Comparison of ENCODE assay signal across 17 cellular contexts in the genomic region with DNA sequence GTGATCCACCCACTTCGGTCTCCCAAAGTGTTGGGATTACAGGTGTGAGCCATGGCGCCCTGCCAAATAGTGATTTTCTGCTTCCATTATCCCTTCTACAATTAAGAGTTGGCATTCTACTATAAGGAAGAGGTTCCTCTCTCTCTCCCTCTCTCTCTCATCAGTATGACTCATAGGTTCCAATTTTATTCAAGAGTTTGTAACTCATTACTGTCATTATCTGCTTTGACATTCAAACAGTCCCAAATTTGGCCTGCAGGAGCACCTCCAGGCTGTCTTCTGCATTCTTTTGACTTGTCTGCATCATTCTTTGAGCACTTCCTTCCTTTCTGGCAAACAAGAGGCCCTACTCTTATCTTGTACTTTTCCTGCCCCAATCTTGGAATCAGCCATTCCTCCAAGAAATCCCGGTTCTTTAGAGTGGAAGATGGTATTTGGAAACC. TPM values are rescaled to one million over a fixed set of nuclear protein-coding genes. Genes with fewer than 3 reads are reported as not detected.
DNase-seq lines count a peak whose midpoint lies in the region; ATAC-seq and TF ChIP-seq lines count a peak whose summit lies in the region.
"Had no signal": no experiment of that assay in that cellular context is flagged by ENCODE, and none has a peak within 500 bp of the region (broad histone marks: within the 10 kb centered on the region; RNA-seq: fewer than 3 reads in every experiment).

No MANE protein-coding gene starts in this region.

- H3K4me3 ChIP-seq in mesodermal cell (ENCODE audit: extremely low read depth, insufficient read depth, low read length, poor library complexity, severe bottlenecking) (no peak overlapping the region), testis (no peak overlapping the region)
- H3K4me3 ChIP-seq: sigmoid colon, thyroid gland had no signal

- TF ChIP-seq POLR2A in testis (IDR thresholded peaks at IDR 0.05), result no peak

- H3K4me1 ChIP-seq in mesodermal cell (ENCODE audit: control insufficient read depth, insufficient read depth, low read length, poor library complexity, severe bottlenecking) (peaks cover 34% of the 10 kb centered on the region), testis (no peaks in the 10 kb centered on the region)
- H3K4me1 ChIP-seq: sigmoid colon, thyroid gland had no signal

- H3K9me3 ChIP-seq in mesodermal cell (ENCODE audit: control insufficient read depth, low read length), result no peaks in the 10 kb centered on the region
- no peaks in the 10 kb centered on the region for H3K9me3 ChIP-seq in testis
- H3K9me3 ChIP-seq: sigmoid colon, thyroid gland had no signal

- peaks cover 4% of the 10 kb centered on the region for H3K27me3 Mint-ChIP-seq in activated CD4-positive, alpha-beta T cell treated with anti-CD3 and anti-CD28 coated beads for 36 hours

- no peak overlapping the region for H3K4me3 Mint-ChIP-seq in activated CD4-positive, alpha-beta T cell treated with anti-CD3 and anti-CD28 coated beads for 36 hours
- H3K4me3 Mint-ChIP-seq: activated T-cell treated with anti-CD3 and anti-CD28 coated beads, Interleukin-2, amount 50 U/mL, for 4 hours; brain; immature natural killer cell; naive thymus-derived CD8-positive, alpha-beta T cell had no signal

- POLR2A ChIA-PET in activated CD4-positive, alpha-beta T cell treated with anti-CD3 and anti-CD28 coated beads for 36 hours (lab: Charles Lee), result no interaction called here

- intact Hi-C loops in activated CD4-positive, alpha-beta T cell treated with anti-CD3 and anti-CD28 coated beads for 36 hours (cut with DNase I, micrococcal nuclease), result no loop called here
- intact Hi-C loops in testis (cut with DNase I; ENCODE audit: low total_unique reads), result no loop called here

- H3K27ac ChIP-seq in mesodermal cell (ENCODE audit: low read depth, low read length, severe bottlenecking) (peak overlapping the region; percentile 46), testis (no peak overlapping the region)
- H3K27ac ChIP-seq: sigmoid colon, thyroid gland had no signal

- CTCF ChIA-PET in activated CD4-positive, alpha-beta T cell treated with anti-CD3 and anti-CD28 coated beads for 36 hours (lab: Charles Lee), result no interaction called here

- no peak for TF ChIP-seq CTCF in testis (IDR thresholded peaks at IDR 0.05)

- peak; percentile 69 for ATAC-seq in activated CD4-positive, alpha-beta T cell treated with anti-CD3 and anti-CD28 coated beads for 36 hours
- ATAC-seq: activated T-cell treated with anti-CD3 and anti-CD28 coated beads, Interleukin-2, amount 50 U/mL, for 4 hours; naive thymus-derived CD8-positive, alpha-beta T cell; Panc1 had no signal

- DNase-seq in activated CD4-positive, alpha-beta T cell treated with anti-CD3 and anti-CD28 coated beads for 36 hours, result no peak
- no peak for DNase-seq in activated CD4-positive, alpha-beta T cell treated with anti-CD3 and anti-CD28 coated beads, Interleukin-2, amount 50 U/mL, for 48 hours
- DNase-seq in NCI-H146 treated with DMSO at 0.1 percent for 48 hours (lab: John Stamatoyannopoulos, UW; ENCODE audit: unreplicated experiment), result peak; percentile 40
- DNase-seq in amniotic stem cell (lab: John Stamatoyannopoulos, UW), result peak; percentile 4
- no peak for DNase-seq in DMS153 (lab: John Stamatoyannopoulos, UW)
- DNase-seq in testis, result no peak
- no peak for DNase-seq in activated CD4-positive, CD25-positive, alpha-beta regulatory T cell treated with anti-CD3 and anti-CD28 coated beads, Interleukin-2, amount 50 U/mL, for 72 hours
- DNase-seq: activated T-cell treated with anti-CD3 and anti-CD28 coated beads, Interleukin-2, amount 50 U/mL, for 4 hours; immature natural killer cell; naive thymus-derived CD8-positive, alpha-beta T cell; NCI-H1417 treated with DMSO at 0.1 percent for 48 hours; sigmoid colon; thyroid gland had no signal

- H3K27me3 ChIP-seq in testis, result no peaks in the 10 kb centered on the region
- H3K27me3 ChIP-seq: sigmoid colon, thyroid gland had no signal

- H3K4me1 Mint-ChIP-seq in activated CD4-positive, alpha-beta T cell treated with anti-CD3 and anti-CD28 coated beads for 36 hours, result peaks cover 4% of the 10 kb centered on the region
- H3K4me1 Mint-ChIP-seq: immature natural killer cell had no signal

- WGBS in mesodermal cell (ENCODE audit: insufficient coverage in 2 of 2), 2 experiments, result no CpG with 5 or more reads among the region's 3 CpGs
- 86 to 87% methylated on average over 3 of the region's 3 CpGs for WGBS in testis, 2 donors

- H3K9me3 Mint-ChIP-seq in activated CD4-positive, alpha-beta T cell treated with anti-CD3 and anti-CD28 coated beads for 36 hours (ENCODE audit: low read depth), result no peaks in the 10 kb centered on the region
- H3K9me3 Mint-ChIP-seq: activated T-cell treated with anti-CD3 and anti-CD28 coated beads, Interleukin-2, amount 50 U/mL, for 4 hours; immature natural killer cell; naive thymus-derived CD8-positive, alpha-beta T cell had no signal

- H3K36me3 Mint-ChIP-seq in activated CD4-positive, alpha-beta T cell treated with anti-CD3 and anti-CD28 coated beads for 36 hours (ENCODE audit: low read depth), result no peaks in the 10 kb centered on the region
- H3K36me3 Mint-ChIP-seq: brain; immature natural killer cell; naive thymus-derived CD8-positive, alpha-beta T cell had no signal

- H3K27ac Mint-ChIP-seq in activated CD4-positive, alpha-beta T cell treated with anti-CD3 and anti-CD28 coated beads for 36 hours, result no peak overlapping the region
- H3K27ac Mint-ChIP-seq: immature natural killer cell had no signal

- H3K36me3 ChIP-seq in mesodermal cell (ENCODE audit: control insufficient read depth, insufficient read depth, low read length) (no peaks in the 10 kb centered on the region), testis (ENCODE audit: low read depth, missing control alignments) (no peaks in the 10 kb centered on the region)
- H3K36me3 ChIP-seq: sigmoid colon, thyroid gland had no signal

RNA-seq across cellular contexts. Expression of a gene that starts 33.2 kb away (rescaled TPM):
- total RNA-seq in activated CD4-positive, alpha-beta T cell treated with anti-CD3 and anti-CD28 coated beads for 36 hours, result 10 to 100 TPM; 32.9 to 33.8 TPM
- polyA plus RNA-seq in mesodermal cell (2013, experiment 1 of 2), result 453 TPM
- polyA plus RNA-seq in mesodermal cell (2013, experiment 2 of 2), result 454 TPM
- 10 to 100 TPM; 63.2 to 63.4 TPM for total RNA-seq in testis
- polyA plus RNA-seq in testis (ENCODE audit: insufficient read depth, low read depth, low replicate concordance), result 81.4 TPM

RNA-seq across cellular contexts. Expression of a gene that starts 33.8 kb away (rescaled TPM):
- total RNA-seq in activated CD4-positive, alpha-beta T cell treated with anti-CD3 and anti-CD28 coated beads for 36 hours, result under 1 TPM; 0.07 TPM
- polyA plus RNA-seq in mesodermal cell (2013, experiment 1 of 2), result 0.26 TPM
- 0.40 TPM for polyA plus RNA-seq in mesodermal cell (2013, experiment 2 of 2)
- total RNA-seq in testis, result 10 to 100 TPM; 12.0 to 46.8 TPM
- 46.0 TPM for polyA plus RNA-seq in testis (ENCODE audit: insufficient read depth, low read depth, low replicate concordance)
- total RNA-seq: epithelial cell of proximal tubule had no signal
- polyA plus RNA-seq: immature natural killer cell had no signal

Comparison
In these comparisons a context has a peak if more than half of its experiments do, and no peak if none do; other contexts are left out.
1. DNase-seq: peak in NCI-H146 treated with DMSO at 0.1 percent for 48 hours (single experiment) and amniotic stem cell (single experiment); none in activated CD4-positive, alpha-beta T cell treated with anti-CD3 and anti-CD28 coated beads for 36 hours (single experiment), activated CD4-positive, alpha-beta T cell treated with anti-CD3 and anti-CD28 coated beads, Interleukin-2, amount 50 U/mL, for 48 hours (0 of 2), DMS153 (single experiment), testis (single experiment) and activated CD4-positive, CD25-positive, alpha-beta regulatory T cell treated with anti-CD3 and anti-CD28 coated beads, Interleukin-2, amount 50 U/mL, for 72 hours (single experiment).
2. RNA of a gene that starts 33.8 kb away (total RNA-seq): 12.0 to 46.8 TPM in testis; 0.07 TPM in activated CD4-positive, alpha-beta T cell treated with anti-CD3 and anti-CD28 coated beads for 36 hours; every median in the first group is over 10 times any median in the second.